ENCODE assay signal across 12 cellular contexts in genomic region chr10:80172896-80173295, GRCh38. TPM values are rescaled to one million over a fixed set of nuclear protein-coding genes. Genes with fewer than 3 reads are reported as not detected.
DNase-seq lines count a peak whose midpoint lies in the region; ATAC-seq and TF ChIP-seq lines count a peak whose summit lies in the region.
"Had no signal": no experiment of that assay in that cellular context is flagged by ENCODE, and none has a peak within 500 bp of the region (broad histone marks: within the 10 kb centered on the region; RNA-seq: fewer than 3 reads in every experiment).

No MANE protein-coding gene starts in this region.

- peak; percentile 49 for DNase-seq in Right ventricle myocardium inferior (ENCODE audit: missing footprints)
- DNase-seq in left ventricle myocardium superior: no peak
- no peak for DNase-seq in Panc1 (ENCODE audit: low read depth, low spot score)
- peak; percentile 47 for DNase-seq in iPS-NIHi7 (ENCODE audit: extremely low spot score)
- DNase-seq in ureter (ENCODE audit: low spot score): peak; percentile 68
- DNase-seq in ACHN: no peak
- no peak for DNase-seq in COLO829 (ENCODE audit: low spot score)
- DNase-seq: amniotic stem cell, cortex of kidney had no signal

- H3K36me3 ChIP-seq in Panc1 (ENCODE audit: control insufficient read depth, insufficient read depth, low read length): no peaks in the 10 kb centered on the region

- no peaks in the 10 kb centered on the region for H3K27me3 ChIP-seq in Panc1 (ENCODE audit: control insufficient read depth, insufficient read depth, low read length)

- CTCF ChIA-PET in Panc1 (lab: Charles Lee): no interaction called here

- H3K4me1 ChIP-seq in Panc1 (ENCODE audit: control insufficient read depth, insufficient read depth, low read length): no peaks in the 10 kb centered on the region

- intact Hi-C loops in Right ventricle myocardium inferior (cut with DNase I) (no loop called here), left ventricle myocardium superior (cut with micrococcal nuclease) (no loop called here), Panc1 (cut with micrococcal nuclease; ENCODE audit: unreplicated experiment) (no loop called here)

- ATAC-seq in Right ventricle myocardium inferior: no peak
- no peak for ATAC-seq in left ventricle myocardium superior
- ATAC-seq in Panc1: peak; percentile 17
- ATAC-seq in GM19467 (IDR thresholded peaks at IDR 0.05; ENCODE audit: unreplicated experiment): no peak

- in situ Hi-C loops in Panc1 (cut with HindIII; ENCODE audit: low pct_unique_long_range_greater_than_20kb, low sequenced_read_pairs) (no loop called here), ACHN (cut with HindIII; ENCODE audit: low pct_ligation_motif_present, low pct_unique_long_range_greater_than_20kb, low sequenced_read_pairs) (no loop called here)

- no peak for TF ChIP-seq CTCF in Panc1 (IDR thresholded peaks at IDR 0.05)

- POLR2A ChIA-PET in Panc1 (lab: Charles Lee): no interaction called here

- no peak overlapping the region for H3K27ac ChIP-seq in Panc1 (ENCODE audit: low read length)

- no TSS peak for BruUV-seq in Panc1 (replicated peaks; lab: Mats Ljungman, UMichigan)

- H3K4me3 ChIP-seq in Panc1 (ENCODE audit: low read depth in 2 of 2, low read length in 2 of 2): no peak overlapping the region

- H3K9me3 ChIP-seq in Panc1 (ENCODE audit: control insufficient read depth, insufficient read depth, low read depth, low read length): no peaks in the 10 kb centered on the region

RNA-seq across cellular contexts. Expression of gene ANXA11, which starts 32.4 kb away (rescaled TPM):
- total RNA-seq in Right ventricle myocardium inferior (420 TPM), left ventricle myocardium superior (405 TPM), Panc1 (2021; ENCODE audit: unreplicated experiment) (241 TPM), ureter (372 TPM)
- polyA plus RNA-seq in Panc1 (2012; ENCODE audit: insufficient read length): 310 TPM

RNA-seq across cellular contexts. Expression of gene PLAC9, which starts 40.4 kb away (rescaled TPM):
- total RNA-seq in Right ventricle myocardium inferior: 45.2 TPM
- 23.2 TPM for total RNA-seq in left ventricle myocardium superior
- not detected for total RNA-seq in Panc1 (2021; ENCODE audit: unreplicated experiment)
- 0.91 TPM for polyA plus RNA-seq in Panc1 (2012; ENCODE audit: insufficient read length)
- 44.2 TPM for total RNA-seq in ureter
- total RNA-seq: LHCN-M2 had no signal
- polyA plus RNA-seq: CD14-positive monocyte had no signal

Comparison
In these comparisons a context has a peak if more than half of its experiments do, and no peak if none do; other contexts are left out.
1. DNase-seq: peak in Right ventricle myocardium inferior (single experiment), iPS-NIHi7 (single experiment) and ureter (single experiment); none in left ventricle myocardium superior (single experiment), Panc1 (single experiment), ACHN (single experiment) and COLO829 (single experiment).
2. RNA of gene PLAC9, which starts 40.4 kb away (total RNA-seq): 45.2 TPM in Right ventricle myocardium inferior (single experiment), 44.2 TPM in ureter (single experiment) and 23.2 TPM in left ventricle myocardium superior (single experiment); not detected in Panc1 (single experiment); every median in the first group is over 10 times any median in the second.